1 cellular context compared by ENCODE assay signal in the genomic region with DNA sequence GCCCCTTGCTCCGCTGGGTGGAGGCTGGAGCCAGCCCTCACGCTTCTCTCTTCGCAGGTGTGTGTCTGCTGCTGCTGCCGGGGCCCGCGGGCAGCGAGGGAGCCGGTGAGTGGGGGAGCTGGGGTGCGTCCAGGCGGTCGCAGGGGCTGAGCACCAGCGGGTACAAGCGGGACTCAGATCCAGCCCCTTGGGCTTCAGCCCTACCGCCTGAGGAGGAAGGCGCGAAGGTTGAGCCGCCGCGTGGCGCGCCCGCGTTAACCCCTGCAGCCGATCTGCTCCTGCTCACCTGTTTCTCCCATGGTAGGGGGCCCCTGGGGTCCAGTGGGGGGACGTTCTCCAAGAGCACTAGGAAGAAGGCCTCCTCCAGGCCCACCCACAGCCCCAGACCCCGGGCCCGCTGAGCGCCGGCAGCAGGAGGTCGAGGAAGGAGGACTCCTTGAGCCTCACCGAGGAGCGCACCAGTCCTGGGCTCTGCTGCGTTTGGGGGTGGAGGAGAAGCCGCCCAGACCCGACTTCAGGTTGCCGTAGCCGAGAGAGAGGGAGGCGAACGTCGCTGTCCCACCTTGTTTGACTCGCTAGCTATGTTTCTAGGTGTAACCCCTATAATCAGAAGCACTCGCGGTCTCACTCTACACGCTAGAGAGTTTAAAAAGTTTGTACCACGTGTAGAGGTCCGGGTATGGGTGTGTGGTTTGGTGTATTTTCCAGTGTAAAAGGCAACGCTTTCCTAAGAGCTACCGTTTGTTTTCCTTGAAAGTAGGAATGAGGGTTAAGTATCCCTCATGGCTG.
TF ChIP-seq lines count a peak whose summit lies in the region.

No MANE protein-coding gene starts in this region.

TF ChIP-seq in WTC11, 78 proteins besides CTCF, POLR2A, EP300 and RAD21 (continued from another document and continues in another):
- TF ChIP-seq, protein P1, sequence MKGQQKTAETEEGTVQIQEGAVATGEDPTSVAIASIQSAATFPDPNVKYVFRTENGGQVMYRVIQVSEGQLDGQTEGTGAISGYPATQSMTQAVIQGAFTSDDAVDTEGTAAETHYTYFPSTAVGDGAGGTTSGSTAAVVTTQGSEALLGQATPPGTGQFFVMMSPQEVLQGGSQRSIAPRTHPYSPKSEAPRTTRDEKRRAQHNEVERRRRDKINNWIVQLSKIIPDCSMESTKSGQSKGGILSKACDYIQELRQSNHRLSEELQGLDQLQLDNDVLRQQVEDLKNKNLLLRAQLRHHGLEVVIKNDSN (CRISPR knock-in tag; IDR thresholded peaks at IDR 0.05) = peak; percentile 32; the same call in 1 of the 2 replicates
- TF ChIP-seq, protein P2, sequence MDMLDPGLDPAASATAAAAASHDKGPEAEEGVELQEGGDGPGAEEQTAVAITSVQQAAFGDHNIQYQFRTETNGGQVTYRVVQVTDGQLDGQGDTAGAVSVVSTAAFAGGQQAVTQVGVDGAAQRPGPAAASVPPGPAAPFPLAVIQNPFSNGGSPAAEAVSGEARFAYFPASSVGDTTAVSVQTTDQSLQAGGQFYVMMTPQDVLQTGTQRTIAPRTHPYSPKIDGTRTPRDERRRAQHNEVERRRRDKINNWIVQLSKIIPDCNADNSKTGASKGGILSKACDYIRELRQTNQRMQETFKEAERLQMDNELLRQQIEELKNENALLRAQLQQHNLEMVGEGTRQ (CRISPR knock-in tag; IDR thresholded peaks at IDR 0.05) = no peak
- TF ChIP-seq ZNF219 (CRISPR knock-in tag; IDR thresholded peaks at IDR 0.05; ENCODE audit: borderline replicate concordance) = no peak
- TF ChIP-seq MYBL2 (CRISPR knock-in tag; IDR thresholded peaks at IDR 0.05) = peak; percentile 38; the same call in 1 of the 2 replicates
- no peak for TF ChIP-seq ZMAT4 (CRISPR knock-in tag; IDR thresholded peaks at IDR 0.05)
- no peak for TF ChIP-seq IRF2 (CRISPR knock-in tag; IDR thresholded peaks at IDR 0.05; ENCODE audit: borderline replicate concordance, low read depth)
- TF ChIP-seq GABPB1 (CRISPR knock-in tag; IDR thresholded peaks at IDR 0.05) = no peak
- TF ChIP-seq SMAD3 (CRISPR knock-in tag; IDR thresholded peaks at IDR 0.05; ENCODE audit: borderline replicate concordance) = no peak
- TF ChIP-seq, protein P3, sequence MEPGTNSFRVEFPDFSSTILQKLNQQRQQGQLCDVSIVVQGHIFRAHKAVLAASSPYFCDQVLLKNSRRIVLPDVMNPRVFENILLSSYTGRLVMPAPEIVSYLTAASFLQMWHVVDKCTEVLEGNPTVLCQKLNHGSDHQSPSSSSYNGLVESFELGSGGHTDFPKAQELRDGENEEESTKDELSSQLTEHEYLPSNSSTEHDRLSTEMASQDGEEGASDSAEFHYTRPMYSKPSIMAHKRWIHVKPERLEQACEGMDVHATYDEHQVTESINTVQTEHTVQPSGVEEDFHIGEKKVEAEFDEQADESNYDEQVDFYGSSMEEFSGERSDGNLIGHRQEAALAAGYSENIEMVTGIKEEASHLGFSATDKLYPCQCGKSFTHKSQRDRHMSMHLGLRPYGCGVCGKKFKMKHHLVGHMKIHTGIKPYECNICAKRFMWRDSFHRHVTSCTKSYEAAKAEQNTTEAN (CRISPR knock-in tag; IDR thresholded peaks at IDR 0.05) = no peak
- no peak for TF ChIP-seq OVOL2 (CRISPR knock-in tag; IDR thresholded peaks at IDR 0.05; ENCODE audit: borderline replicate concordance)
- TF ChIP-seq JUN (CRISPR knock-in tag; IDR thresholded peaks at IDR 0.05) = peak; percentile 43; the same call in 1 of the 2 replicates
- TF ChIP-seq NR1H2 (CRISPR knock-in tag; IDR thresholded peaks at IDR 0.05) = no peak
- no peak for TF ChIP-seq ZBTB21 (CRISPR knock-in tag; IDR thresholded peaks at IDR 0.05; ENCODE audit: borderline replicate concordance)
- no peak for TF ChIP-seq SOX15 (CRISPR knock-in tag; IDR thresholded peaks at IDR 0.05)
- TF ChIP-seq ARID4B (CRISPR knock-in tag; IDR thresholded peaks at IDR 0.05; ENCODE audit: borderline replicate concordance) = peak; percentile 68; the same call in 1 of the 2 replicates
- 0 out of 2 replicates have a peak, but pooled peaks have one; percentile 45 for TF ChIP-seq TP53 (CRISPR knock-in tag; IDR thresholded peaks at IDR 0.05)
- no peak for TF ChIP-seq RORB (CRISPR knock-in tag; IDR thresholded peaks at IDR 0.05)
- TF ChIP-seq, protein P4, sequence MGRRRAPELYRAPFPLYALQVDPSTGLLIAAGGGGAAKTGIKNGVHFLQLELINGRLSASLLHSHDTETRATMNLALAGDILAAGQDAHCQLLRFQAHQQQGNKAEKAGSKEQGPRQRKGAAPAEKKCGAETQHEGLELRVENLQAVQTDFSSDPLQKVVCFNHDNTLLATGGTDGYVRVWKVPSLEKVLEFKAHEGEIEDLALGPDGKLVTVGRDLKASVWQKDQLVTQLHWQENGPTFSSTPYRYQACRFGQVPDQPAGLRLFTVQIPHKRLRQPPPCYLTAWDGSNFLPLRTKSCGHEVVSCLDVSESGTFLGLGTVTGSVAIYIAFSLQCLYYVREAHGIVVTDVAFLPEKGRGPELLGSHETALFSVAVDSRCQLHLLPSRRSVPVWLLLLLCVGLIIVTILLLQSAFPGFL (CRISPR knock-in tag; IDR thresholded peaks at IDR 0.05; ENCODE audit: borderline replicate concordance) = no peak
- TF ChIP-seq FOXK1 (CRISPR knock-in tag; IDR thresholded peaks at IDR 0.05) = 0 out of 2 replicates have a peak, but pooled peaks have one; percentile 55
- TF ChIP-seq FOXJ3 (CRISPR knock-in tag; IDR thresholded peaks at IDR 0.05; ENCODE audit: borderline replicate concordance) = no peak
- peak; percentile 79; the same call in 1 of the 2 replicates for TF ChIP-seq FOXP1 (CRISPR knock-in tag; IDR thresholded peaks at IDR 0.05; ENCODE audit: borderline replicate concordance)
- no peak for TF ChIP-seq ETV6 (CRISPR knock-in tag; IDR thresholded peaks at IDR 0.05)
- no peak for TF ChIP-seq ZNF532 (CRISPR knock-in tag; IDR thresholded peaks at IDR 0.05; ENCODE audit: borderline replicate concordance)
- peak; percentile 66; the same call in 1 of the 2 replicates for TF ChIP-seq IRF1 (CRISPR knock-in tag; IDR thresholded peaks at IDR 0.05)
- no peak; the same call in 1 of the 2 replicates for TF ChIP-seq TEAD4 (CRISPR knock-in tag; IDR thresholded peaks at IDR 0.05)
- TF ChIP-seq, protein P5, sequence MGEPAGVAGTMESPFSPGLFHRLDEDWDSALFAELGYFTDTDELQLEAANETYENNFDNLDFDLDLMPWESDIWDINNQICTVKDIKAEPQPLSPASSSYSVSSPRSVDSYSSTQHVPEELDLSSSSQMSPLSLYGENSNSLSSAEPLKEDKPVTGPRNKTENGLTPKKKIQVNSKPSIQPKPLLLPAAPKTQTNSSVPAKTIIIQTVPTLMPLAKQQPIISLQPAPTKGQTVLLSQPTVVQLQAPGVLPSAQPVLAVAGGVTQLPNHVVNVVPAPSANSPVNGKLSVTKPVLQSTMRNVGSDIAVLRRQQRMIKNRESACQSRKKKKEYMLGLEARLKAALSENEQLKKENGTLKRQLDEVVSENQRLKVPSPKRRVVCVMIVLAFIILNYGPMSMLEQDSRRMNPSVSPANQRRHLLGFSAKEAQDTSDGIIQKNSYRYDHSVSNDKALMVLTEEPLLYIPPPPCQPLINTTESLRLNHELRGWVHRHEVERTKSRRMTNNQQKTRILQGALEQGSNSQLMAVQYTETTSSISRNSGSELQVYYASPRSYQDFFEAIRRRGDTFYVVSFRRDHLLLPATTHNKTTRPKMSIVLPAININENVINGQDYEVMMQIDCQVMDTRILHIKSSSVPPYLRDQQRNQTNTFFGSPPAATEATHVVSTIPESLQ (CRISPR knock-in tag; IDR thresholded peaks at IDR 0.05) = no peak
- TF ChIP-seq, protein P6, sequence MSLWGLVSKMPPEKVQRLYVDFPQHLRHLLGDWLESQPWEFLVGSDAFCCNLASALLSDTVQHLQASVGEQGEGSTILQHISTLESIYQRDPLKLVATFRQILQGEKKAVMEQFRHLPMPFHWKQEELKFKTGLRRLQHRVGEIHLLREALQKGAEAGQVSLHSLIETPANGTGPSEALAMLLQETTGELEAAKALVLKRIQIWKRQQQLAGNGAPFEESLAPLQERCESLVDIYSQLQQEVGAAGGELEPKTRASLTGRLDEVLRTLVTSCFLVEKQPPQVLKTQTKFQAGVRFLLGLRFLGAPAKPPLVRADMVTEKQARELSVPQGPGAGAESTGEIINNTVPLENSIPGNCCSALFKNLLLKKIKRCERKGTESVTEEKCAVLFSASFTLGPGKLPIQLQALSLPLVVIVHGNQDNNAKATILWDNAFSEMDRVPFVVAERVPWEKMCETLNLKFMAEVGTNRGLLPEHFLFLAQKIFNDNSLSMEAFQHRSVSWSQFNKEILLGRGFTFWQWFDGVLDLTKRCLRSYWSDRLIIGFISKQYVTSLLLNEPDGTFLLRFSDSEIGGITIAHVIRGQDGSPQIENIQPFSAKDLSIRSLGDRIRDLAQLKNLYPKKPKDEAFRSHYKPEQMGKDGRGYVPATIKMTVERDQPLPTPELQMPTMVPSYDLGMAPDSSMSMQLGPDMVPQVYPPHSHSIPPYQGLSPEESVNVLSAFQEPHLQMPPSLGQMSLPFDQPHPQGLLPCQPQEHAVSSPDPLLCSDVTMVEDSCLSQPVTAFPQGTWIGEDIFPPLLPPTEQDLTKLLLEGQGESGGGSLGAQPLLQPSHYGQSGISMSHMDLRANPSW (CRISPR knock-in tag; conservative IDR thresholded peaks at IDR 0.05; ENCODE audit: low read depth) = no peak
- no peak for TF ChIP-seq NFATC4 (CRISPR knock-in tag; IDR thresholded peaks at IDR 0.05)
- no peak for TF ChIP-seq NR3C1 (CRISPR knock-in tag; conservative IDR thresholded peaks at IDR 0.05; ENCODE audit: low read depth)
- no peak for TF ChIP-seq ZNF416 (CRISPR knock-in tag; IDR thresholded peaks at IDR 0.05)
- peak; percentile 94 for TF ChIP-seq MAX (CRISPR knock-in tag; IDR thresholded peaks at IDR 0.05)
- no peak for TF ChIP-seq CBFB (CRISPR knock-in tag; IDR thresholded peaks at IDR 0.05; ENCODE audit: low read depth)
- no peak for TF ChIP-seq CREM (CRISPR knock-in tag; IDR thresholded peaks at IDR 0.05)
